In the genomic region with DNA sequence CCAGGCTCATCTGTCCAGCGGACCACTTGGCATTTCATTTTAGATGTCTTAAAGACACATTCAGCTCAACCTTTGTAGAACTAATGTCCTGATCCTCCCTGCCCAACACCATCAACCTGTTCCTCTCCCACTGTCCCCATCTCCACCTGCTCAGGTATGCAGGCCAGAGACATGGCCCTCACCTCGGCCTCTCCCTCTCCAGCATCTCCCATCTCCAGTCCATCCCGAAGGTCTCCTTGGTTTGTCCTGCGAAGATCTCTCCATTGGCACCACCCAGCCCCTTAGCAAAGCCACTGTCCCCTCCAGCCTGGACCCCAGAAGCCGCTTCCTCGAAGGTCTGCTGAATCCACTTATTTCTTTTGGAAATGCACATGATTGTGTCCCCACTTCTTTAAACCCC, we compare ENCODE assay signal across 15 cellular contexts. TPM values are rescaled to one million over a fixed set of nuclear protein-coding genes. Genes with fewer than 3 reads are reported as not detected.
DNase-seq lines count a peak whose midpoint lies in the region; ATAC-seq and TF ChIP-seq lines count a peak whose summit lies in the region.
"Had no signal": no experiment of that assay in that cellular context is flagged by ENCODE, and none has a peak within 500 bp of the region (broad histone marks: within the 10 kb centered on the region; RNA-seq: fewer than 3 reads in every experiment).

No MANE protein-coding gene starts in this region.

- no peak overlapping the region for H2AFZ ChIP-seq in PC-9

- H4K20me1 ChIP-seq in PC-9 (ENCODE audit: insufficient read depth): no peaks in the 10 kb centered on the region

- POLR2A ChIA-PET in PC-9 (lab: Charles Lee; ENCODE audit: unreplicated experiment): interaction anchor here (0.6 kb wide), 1 partner anchor 641 kb away, joined by 3 read pairs; a partner anchor contains a TSS

- H3K27ac ChIP-seq in PC-9 (peak overlapping the region; percentile 89), ascending aorta (peak overlapping the region; percentile 90 to 92)
- H3K27ac ChIP-seq: HL-60, SJSA1 had no signal

- CTCF ChIA-PET in PC-9 (lab: Charles Lee): no interaction called here

- peak overlapping the region; percentile 67 for H3K4me3 Mint-ChIP-seq in glutamatergic neuron (ENCODE audit: unreplicated experiment)
- no peak overlapping the region for H3K4me3 Mint-ChIP-seq in stimulated activated effector memory CD8-positive, alpha-beta T cell treated with anti-CD3 and anti-CD28 coated beads, Interleukin-12 subunit alpha, Interleukin-12 subunit beta, amount 100 ng/mL, for 72 hours
- H3K4me3 Mint-ChIP-seq: CD4-positive, CD25-positive, alpha-beta regulatory T cell; IgD-negative memory B cell had no signal

- no peak for DNase-seq in PC-9
- no peak for DNase-seq in ascending aorta (ENCODE audit: low spot score in 2 of 2)
- no peak for DNase-seq in glutamatergic neuron
- no peak for DNase-seq in stimulated activated effector memory CD8-positive, alpha-beta T cell treated with anti-CD3 and anti-CD28 coated beads, Interleukin-12 subunit alpha, Interleukin-12 subunit beta, amount 100 ng/mL, for 72 hours (ENCODE audit: low spot score in 2 of 2)
- no peak for DNase-seq in GM19238 (ENCODE audit: insufficient read length, low spot score)
- DNase-seq in activated CD8-positive, alpha-beta memory T cell treated with anti-CD3 and anti-CD28 coated beads, Interleukin-2, amount 50 U/mL, for 4 hours: no peak
- DNase-seq: CD4-positive, CD25-positive, alpha-beta regulatory T cell; DMS53; NCI-H1105 treated with DMSO at 0.1 percent for 48 hours; NCI-H748 treated with DMSO at 0.1 percent for 48 hours had no signal

- H3K9me3 Mint-ChIP-seq in glutamatergic neuron (ENCODE audit: unreplicated experiment): peaks cover 7% of the 10 kb centered on the region
- no peaks in the 10 kb centered on the region for H3K9me3 Mint-ChIP-seq in stimulated activated effector memory CD8-positive, alpha-beta T cell treated with anti-CD3 and anti-CD28 coated beads, Interleukin-12 subunit alpha, Interleukin-12 subunit beta, amount 100 ng/mL, for 72 hours
- H3K9me3 Mint-ChIP-seq: CD4-positive, CD25-positive, alpha-beta regulatory T cell; IgD-negative memory B cell had no signal

- no peaks in the 10 kb centered on the region for H3K79me2 ChIP-seq in PC-9 (ENCODE audit: low read depth)

- peaks cover 6% of the 10 kb centered on the region for H3K27me3 Mint-ChIP-seq in glutamatergic neuron (ENCODE audit: unreplicated experiment)
- H3K27me3 Mint-ChIP-seq: CD4-positive, CD25-positive, alpha-beta regulatory T cell had no signal

- H3K4me1 ChIP-seq in PC-9 (replicated peaks; ENCODE audit: insufficient read depth) (peaks cover 62% of the 10 kb centered on the region), ascending aorta (peaks cover 10 to 34% of the 10 kb centered on the region in 2 donors)
- H3K4me1 ChIP-seq: SJSA1 had no signal

- H3K27ac Mint-ChIP-seq in glutamatergic neuron (ENCODE audit: unreplicated experiment): peak overlapping the region; percentile 65
- H3K27ac Mint-ChIP-seq in stimulated activated effector memory CD8-positive, alpha-beta T cell treated with anti-CD3 and anti-CD28 coated beads, Interleukin-12 subunit alpha, Interleukin-12 subunit beta, amount 100 ng/mL, for 72 hours: peak overlapping the region; percentile 6
- H3K27ac Mint-ChIP-seq: IgD-negative memory B cell had no signal

- H3K4me2 ChIP-seq in PC-9: peak overlapping the region; percentile 78

- H3K9me3 ChIP-seq in PC-9 (ENCODE audit: insufficient read depth, low read depth) (no peaks in the 10 kb centered on the region), ascending aorta (no peaks in the 10 kb centered on the region)
- H3K9me3 ChIP-seq: HAP-1, SJSA1 had no signal

- no TSS peak for BruUV-seq in PC-9 (replicated peaks; lab: Mats Ljungman, UMichigan)

- TF ChIP-seq CTCF in PC-9 (conservative IDR thresholded peaks at IDR 0.05) (no peak), ascending aorta (IDR thresholded peaks at IDR 0.05) (no peak), glutamatergic neuron (IDR thresholded peaks at IDR 0.05; ENCODE audit: partially characterized antibody, unreplicated experiment) (no peak)

- H3K4me3 ChIP-seq in PC-9 (no peak overlapping the region), ascending aorta (no peak overlapping the region)
- H3K4me3 ChIP-seq: HAP-1, SJSA1 had no signal

- no peak for ATAC-seq in stimulated activated effector memory CD8-positive, alpha-beta T cell treated with anti-CD3 and anti-CD28 coated beads, Interleukin-12 subunit alpha, Interleukin-12 subunit beta, amount 100 ng/mL, for 72 hours
- no peak for ATAC-seq in GM21529 (IDR thresholded peaks at IDR 0.05; ENCODE audit: unreplicated experiment)

- intact Hi-C loops in PC-9 (cut with micrococcal nuclease; ENCODE audit: unreplicated experiment) (no loop called here), ascending aorta (cut with DNase I) (loop anchor here (2.0 to 5.0 kb wide), 2 partner anchors 20 to 102 kb away; no protein-coding TSS in a partner anchor)

- H3K27me3 ChIP-seq in PC-9 (ENCODE audit: insufficient read depth, low read depth) (no peaks in the 10 kb centered on the region), ascending aorta (no peaks in the 10 kb centered on the region)
- H3K27me3 ChIP-seq: SJSA1 had no signal

- H3K4me1 Mint-ChIP-seq in glutamatergic neuron (ENCODE audit: low read depth, unreplicated experiment): peaks cover 40% of the 10 kb centered on the region
- no peaks in the 10 kb centered on the region for H3K4me1 Mint-ChIP-seq in stimulated activated effector memory CD8-positive, alpha-beta T cell treated with anti-CD3 and anti-CD28 coated beads, Interleukin-12 subunit alpha, Interleukin-12 subunit beta, amount 100 ng/mL, for 72 hours
- H3K4me1 Mint-ChIP-seq: CD4-positive, CD25-positive, alpha-beta regulatory T cell; IgD-negative memory B cell had no signal

- H3K9me2 ChIP-seq in PC-9 (ENCODE audit: insufficient read depth): no peaks in the 10 kb centered on the region

- H3K36me3 Mint-ChIP-seq in glutamatergic neuron (ENCODE audit: unreplicated experiment): no peaks in the 10 kb centered on the region
- H3K36me3 Mint-ChIP-seq in stimulated activated effector memory CD8-positive, alpha-beta T cell treated with anti-CD3 and anti-CD28 coated beads, Interleukin-12 subunit alpha, Interleukin-12 subunit beta, amount 100 ng/mL, for 72 hours: no peaks in the 10 kb centered on the region
- H3K36me3 Mint-ChIP-seq: CD4-positive, CD25-positive, alpha-beta regulatory T cell; IgD-negative memory B cell had no signal

- H3K36me3 ChIP-seq in PC-9 (ENCODE audit: low read depth) (no peaks in the 10 kb centered on the region), ascending aorta (no peaks in the 10 kb centered on the region)
- H3K36me3 ChIP-seq: HAP-1, SJSA1 had no signal

- peaks cover 43% of the 10 kb centered on the region for H3F3A ChIP-seq in PC-9 (ENCODE audit: insufficient read depth, low read depth)

RNA-seq across cellular contexts. Expression of a gene that starts 20.9 kb away (rescaled TPM):
- 8.6 and 9.4 TPM in 2 replicates for total RNA-seq in PC-9 (2021)
- total RNA-seq in ascending aorta: 8.4 TPM
- 9.7 TPM for total RNA-seq in glutamatergic neuron (ENCODE audit: unreplicated experiment)

RNA-seq across cellular contexts. Expression of a gene that starts 38.9 kb away (rescaled TPM):
- total RNA-seq in PC-9 (2021): 3.2 and 4.5 TPM in 2 replicates
- 0.11 TPM for total RNA-seq in ascending aorta
- total RNA-seq in glutamatergic neuron (ENCODE audit: unreplicated experiment): 6.4 TPM
- total RNA-seq: CD4-positive, CD25-positive, alpha-beta regulatory T cell had no signal
